14 cellular contexts compared by ENCODE assay signal in the genomic region with DNA sequence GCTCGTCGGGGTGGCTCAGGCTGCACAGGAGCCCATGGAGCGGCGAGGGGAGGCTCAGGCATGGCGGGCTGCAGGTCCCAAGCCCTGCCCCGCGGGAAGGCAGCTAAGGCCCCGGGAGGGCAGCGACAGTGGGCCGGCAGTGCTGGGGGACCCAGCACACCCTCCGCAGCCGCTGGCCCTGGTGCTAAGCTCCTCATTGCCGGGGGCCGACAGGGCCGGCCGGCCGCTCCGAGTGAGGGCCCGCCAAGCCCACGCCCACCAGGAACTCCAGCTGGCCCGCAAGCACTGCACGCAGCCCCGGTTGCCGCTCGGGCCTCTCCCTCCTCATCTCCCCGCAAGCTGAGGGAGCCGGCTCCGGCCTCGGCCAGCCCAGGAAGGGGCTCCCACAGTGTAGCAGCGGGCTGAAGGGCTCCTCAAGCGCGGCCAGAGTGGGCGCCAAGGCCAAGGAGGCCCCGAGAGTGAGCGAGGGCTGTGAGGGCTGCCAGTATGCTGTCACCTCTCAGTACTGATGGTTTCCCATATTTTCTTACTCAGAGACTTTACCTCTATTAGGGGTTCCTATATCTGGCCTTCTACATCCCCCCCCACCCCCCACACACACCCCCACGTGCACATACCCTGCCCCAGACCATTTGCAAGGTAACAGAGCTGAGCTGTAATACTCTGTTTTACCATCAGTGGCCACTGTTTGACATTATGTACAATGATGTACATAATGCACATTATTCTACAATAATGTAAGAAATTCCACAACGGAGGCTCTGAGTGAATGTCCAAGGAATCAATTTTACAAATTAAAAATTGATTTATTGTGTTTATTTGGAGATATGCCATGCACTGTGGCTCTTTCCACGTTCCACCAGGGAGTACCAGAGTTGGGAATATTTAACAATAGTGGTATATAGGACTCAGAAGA. TPM values are rescaled to one million over a fixed set of nuclear protein-coding genes. Genes with fewer than 3 reads are reported as not detected.
DNase-seq lines count a peak whose midpoint lies in the region; ATAC-seq, FAIRE-seq and TF ChIP-seq lines count a peak whose summit lies in the region.
"Had no signal": no experiment of that assay in that cellular context is flagged by ENCODE, and none has a peak within 500 bp of the region (broad histone marks: within the 10 kb centered on the region; RNA-seq: fewer than 3 reads in every experiment).

No MANE protein-coding gene starts in this region.

- POLR2A ChIA-PET in Caco-2 (lab: Charles Lee): no interaction called here

- no peak overlapping the region for H3K27ac Mint-ChIP-seq in Caco-2 (ENCODE audit: unreplicated experiment)
- H3K27ac Mint-ChIP-seq in astrocyte (ENCODE audit: unreplicated experiment): no peak overlapping the region
- no peak overlapping the region for H3K27ac Mint-ChIP-seq in nephron

- H3K9me3 ChIP-seq in Caco-2: no peaks in the 10 kb centered on the region
- H3K9me3 ChIP-seq in GM23248 (ENCODE audit: low read depth): no peaks in the 10 kb centered on the region
- H3K9me3 ChIP-seq in astrocyte (ENCODE audit: insufficient read depth, low read depth, low read length): no peaks in the 10 kb centered on the region

- no peaks in the 10 kb centered on the region for H3K9me2 ChIP-seq in GM23248 (ENCODE audit: insufficient read depth)

- H3K4me3 Mint-ChIP-seq in Caco-2 (ENCODE audit: unreplicated experiment) (no peak overlapping the region), astrocyte (ENCODE audit: unreplicated experiment) (no peak overlapping the region), nephron (no peak overlapping the region)

- CTCF ChIA-PET in Caco-2 (lab: Charles Lee): interaction anchor here (0.6 kb wide), 1 partner anchor 1658 kb away, joined by 4 read pairs; no protein-coding TSS in a partner anchor

- no peak overlapping the region for H2AFZ ChIP-seq in GM23248
- H2AFZ ChIP-seq in astrocyte (ENCODE audit: low read depth, low read length): no peak overlapping the region

- H3K36me3 Mint-ChIP-seq in Caco-2 (ENCODE audit: insufficient read depth, unreplicated experiment) (peaks cover 6% of the 10 kb centered on the region), astrocyte (ENCODE audit: low read depth, unreplicated experiment) (no peaks in the 10 kb centered on the region), nephron (ENCODE audit: low read depth) (no peaks in the 10 kb centered on the region)

- peaks cover 30% of the 10 kb centered on the region for H3K27me3 Mint-ChIP-seq in Caco-2 (ENCODE audit: insufficient read depth, unreplicated experiment)
- H3K27me3 Mint-ChIP-seq in astrocyte (ENCODE audit: low read depth, unreplicated experiment): peaks cover 38% of the 10 kb centered on the region
- peaks cover 46% of the 10 kb centered on the region for H3K27me3 Mint-ChIP-seq in nephron (ENCODE audit: low read depth)

- TF ChIP-seq CTCF in Caco-2 (IDR thresholded peaks at IDR 0.05; ENCODE audit: insufficient read depth in 1 of 2, low read depth in 1 of 2, low read length in 1 of 2, severe bottlenecking in 1 of 2, unreplicated experiment in 1 of 2): peak; percentile 22 to 24
- peak; percentile 22 for TF ChIP-seq CTCF in astrocyte (IDR thresholded peaks at IDR 0.05; ENCODE audit: insufficient read depth, low read depth, low read length)
- peak in 2 of 3 experiments; percentile 12 to 41 for TF ChIP-seq CTCF in nephron (IDR thresholded peaks at IDR 0.05; ENCODE audit: unreplicated experiment in 3 of 3)

- H3K9me3 Mint-ChIP-seq in Caco-2 (ENCODE audit: unreplicated experiment) (no peaks in the 10 kb centered on the region), astrocyte (ENCODE audit: unreplicated experiment) (peaks cover 4% of the 10 kb centered on the region), nephron (no peaks in the 10 kb centered on the region)

- H3K79me2 ChIP-seq in GM23248 (ENCODE audit: insufficient read depth): no peaks in the 10 kb centered on the region
- no peaks in the 10 kb centered on the region for H3K79me2 ChIP-seq in astrocyte (ENCODE audit: insufficient read depth, low read length)

- H3K4me1 Mint-ChIP-seq in Caco-2 (ENCODE audit: low read depth, unreplicated experiment) (no peaks in the 10 kb centered on the region), astrocyte (ENCODE audit: low read depth, unreplicated experiment) (peaks cover 11% of the 10 kb centered on the region), nephron (peaks cover 7% of the 10 kb centered on the region)

- H3K4me1 ChIP-seq in Caco-2: 0 out of 2 replicates have a peak, but pooled peaks cover 3% of the 10 kb centered on the region
- H3K4me1 ChIP-seq in GM23248 (ENCODE audit: insufficient read depth): peaks cover 11% of the 10 kb centered on the region; the same call in 1 of the 2 replicates
- H3K4me1 ChIP-seq in astrocyte (ENCODE audit: insufficient read depth, low read length): peaks cover 11% of the 10 kb centered on the region

- no TSS peak for BruUV-seq in Caco-2 (replicated peaks; lab: Mats Ljungman, UMichigan)

- no peak for FAIRE-seq in astrocyte (lab: Jason Lieb, UNC)
- FAIRE-seq: bronchial epithelial cell had no signal

- ATAC-seq in HG02763 (IDR thresholded peaks at IDR 0.05; ENCODE audit: unreplicated experiment): no peak
- ATAC-seq: right cardiac atrium had no signal

- H3K4me3 ChIP-seq in Caco-2 (ENCODE audit: low read depth, low read length) (no peak overlapping the region), GM23248 (no peak overlapping the region), astrocyte (ENCODE audit: insufficient read depth, low read depth, low read length) (no peak overlapping the region)

- intact Hi-C loops in Caco-2 (cut with micrococcal nuclease; ENCODE audit: unreplicated experiment): no loop called here

- WGBS in GM23248 (ENCODE audit: low coverage in 1 of 2, low lambda C conversion rate in 2 of 2, missing lambda C conversion rate in 2 of 2), 2 experiments: 72 to 75% methylated on average over 32 to 35 of the region's 38 CpGs

- H3K36me3 ChIP-seq in Caco-2 (ENCODE audit: control insufficient read depth, insufficient read depth, low read length) (no peaks in the 10 kb centered on the region), GM23248 (ENCODE audit: low read depth) (no peaks in the 10 kb centered on the region), astrocyte (ENCODE audit: insufficient read depth, low read length) (no peaks in the 10 kb centered on the region)

- in situ Hi-C loops in GM23248 (cut with MboI): no loop called here

- H3K27me3 ChIP-seq in Caco-2 (replicated peaks; ENCODE audit: control insufficient read depth, insufficient read depth, low read length) (peaks cover 3% of the 10 kb centered on the region; the same call in 1 of the 2 replicates), GM23248 (replicated peaks; ENCODE audit: insufficient read depth) (0 out of 2 replicates have a peak, but pooled peaks cover 4% of the 10 kb centered on the region), astrocyte (ENCODE audit: insufficient read depth, low read length) (peaks cover 2% of the 10 kb centered on the region)

- no peaks in the 10 kb centered on the region for H4K20me1 ChIP-seq in GM23248 (ENCODE audit: insufficient read depth)
- no peaks in the 10 kb centered on the region for H4K20me1 ChIP-seq in astrocyte (ENCODE audit: insufficient read depth, low read length)

- H3K4me2 ChIP-seq in GM23248 (ENCODE audit: unreplicated experiment) (no peak overlapping the region), astrocyte (ENCODE audit: low read length) (no peak overlapping the region)

- no peak for DNase-seq in Caco-2
- peak; percentile 42 for DNase-seq in GM23248
- DNase-seq in astrocyte (ENCODE audit: low read depth): no peak
- no peak for DNase-seq in activated CD4-positive, alpha-beta T cell treated with anti-CD3 and anti-CD28 coated beads for 48 hours
- no peak for DNase-seq in activated effector memory CD4-positive, alpha-beta T cell treated with anti-CD3 and anti-CD28 coated beads, Interleukin-2, amount 50 U/mL, for 16 hours
- DNase-seq in activated gamma-delta T cell (lab: John Stamatoyannopoulos, UW): no peak
- DNase-seq: activated CD4-positive, alpha-beta T cell treated with anti-CD3 and anti-CD28 coated beads, Interleukin-2, amount 50 U/mL, for 1 hour; NCI-H1092 had no signal

- H3K27ac ChIP-seq in GM23248: no peak overlapping the region
- H3K27ac ChIP-seq in astrocyte (ENCODE audit: low read depth, low read length): no peak overlapping the region
- H3K27ac ChIP-seq: epithelial cell of prostate, HL-60 had no signal

- no peak overlapping the region for H3K9ac ChIP-seq in GM23248
- no peak overlapping the region for H3K9ac ChIP-seq in astrocyte (ENCODE audit: low read length)

- peaks cover 13% of the 10 kb centered on the region for H3F3A ChIP-seq in GM23248 (ENCODE audit: insufficient read depth)

RNA-seq across cellular contexts. Expression of a gene that starts 3.7 kb away (rescaled TPM):
- total RNA-seq in Caco-2 (2022) (not detected in 2 replicates), astrocyte (1.1 and 3.3 TPM in 2 replicates)
- 6.2 and 7.1 TPM in 2 replicates for total RNA-seq in GM23248 (2014; rRNA removed; shearing (Covaris generic))
- 6.2 and 6.4 TPM in 2 replicates for polyA plus RNA-seq in GM23248 (2016; fragmentation: Nextera tagmentation; extraction: Ambion mirVana)
- total RNA-seq: bronchial epithelial cell had no signal
